ENCODE assay signal across 29 cellular contexts in genomic region chr5:24272735-24273134, GRCh38.
DNase-seq lines count a peak whose midpoint lies in the region; ATAC-seq and TF ChIP-seq lines count a peak whose summit lies in the region.
"Had no signal": no experiment of that assay in that cellular context is flagged by ENCODE, and none has a peak within 500 bp of the region (broad histone marks: within the 10 kb centered on the region; RNA-seq: fewer than 3 reads in every experiment).

No MANE protein-coding gene starts in this region.

- H3K9me3 Mint-ChIP-seq in activated naive CD8-positive, alpha-beta T cell treated with anti-CD3 and anti-CD28 coated beads for 36 hours = peaks cover 7% of the 10 kb centered on the region
- peaks cover 5% of the 10 kb centered on the region for H3K9me3 Mint-ChIP-seq in activated naive CD8-positive, alpha-beta T cell treated with anti-CD3 and anti-CD28 coated beads, Interleukin-2, amount 50 U/mL, for 24 hours
- peaks cover 5% of the 10 kb centered on the region; the same call in 1 of the 2 replicates for H3K9me3 Mint-ChIP-seq in WTC11

- H3K9me3 ChIP-seq in upper lobe of right lung = no peaks in the 10 kb centered on the region
- H3K9me3 ChIP-seq: BE2C, SJCRH30 had no signal

- DNase-seq in activated naive CD8-positive, alpha-beta T cell treated with anti-CD3 and anti-CD28 coated beads for 36 hours = no peak
- DNase-seq in activated naive CD8-positive, alpha-beta T cell treated with anti-CD3 and anti-CD28 coated beads, Interleukin-2, amount 50 U/mL, for 24 hours = no peak
- peak; percentile 65 for DNase-seq in OCI-M1 (lab: John Stamatoyannopoulos, UW)
- peak; percentile 13 for DNase-seq in inferior parietal cortex (ENCODE audit: extremely low spot score)
- DNase-seq in upper lobe of right lung = no peak
- DNase-seq in WTC11 (ENCODE audit: low spot score) = no peak
- DNase-seq in sciatic nerve (ENCODE audit: low spot score) = no peak
- DNase-seq in NCI-H82 treated with DMSO at 0.1 percent for 48 hours (lab: John Stamatoyannopoulos, UW; ENCODE audit: unreplicated experiment) = no peak
- DNase-seq: 8988T; ACHN; BE2C; EL; GDM1; GOT3; HCEC 1CT; IMR-90; NCI-H1048; NCI-H1417 treated with DMSO at 0.1 percent for 48 hours; NCI-H187; NCI-H2081 treated with DMSO at 0.1 percent for 48 hours; NCI-H2171 treated with DMSO at 0.1 percent for 48 hours; NCI-H345; NCI-H510A treated with DMSO at 0.1 percent for 48 hours; NK-92 treated with Interleukin-12 subunit alpha and Interleukin-12 subunit beta, amount 100 ng/mL, for 24 hours; PC-9; SJCRH30 had no signal

- H3K36me3 ChIP-seq in upper lobe of right lung = no peaks in the 10 kb centered on the region
- H3K36me3 ChIP-seq: BE2C, SJCRH30 had no signal

- CTCF ChIA-PET in WTC11 (lab: Charles Lee) = no interaction called here

- H3K4me1 Mint-ChIP-seq in activated naive CD8-positive, alpha-beta T cell treated with anti-CD3 and anti-CD28 coated beads for 36 hours = no peaks in the 10 kb centered on the region
- no peaks in the 10 kb centered on the region for H3K4me1 Mint-ChIP-seq in activated naive CD8-positive, alpha-beta T cell treated with anti-CD3 and anti-CD28 coated beads, Interleukin-2, amount 50 U/mL, for 24 hours
- no peaks in the 10 kb centered on the region for H3K4me1 Mint-ChIP-seq in WTC11
- H3K4me1 Mint-ChIP-seq: CD14-positive monocyte had no signal

- H3K27me3 ChIP-seq in upper lobe of right lung = no peaks in the 10 kb centered on the region
- H3K27me3 ChIP-seq: BE2C, SJCRH30 had no signal

- H3K4me1 ChIP-seq in upper lobe of right lung = no peaks in the 10 kb centered on the region
- H3K4me1 ChIP-seq: SJCRH30 had no signal

- intact Hi-C loops in upper lobe of right lung (cut with DNase I) = no loop called here
- intact Hi-C loops in sciatic nerve (cut with DNase I) = no loop called here

- no peaks in the 10 kb centered on the region for H3K27me3 Mint-ChIP-seq in activated naive CD8-positive, alpha-beta T cell treated with anti-CD3 and anti-CD28 coated beads for 36 hours
- H3K27me3 Mint-ChIP-seq in activated naive CD8-positive, alpha-beta T cell treated with anti-CD3 and anti-CD28 coated beads, Interleukin-2, amount 50 U/mL, for 24 hours = no peaks in the 10 kb centered on the region
- H3K27me3 Mint-ChIP-seq in WTC11 (ENCODE audit: low read depth) = no peaks in the 10 kb centered on the region

- no peak for TF ChIP-seq CTCF in upper lobe of right lung (IDR thresholded peaks at IDR 0.05)
- no peak for TF ChIP-seq CTCF in WTC11 (IDR thresholded peaks at IDR 0.05)

- H3K27ac ChIP-seq in upper lobe of right lung = no peak overlapping the region
- H3K27ac ChIP-seq: KMS-11, PC-9, SJCRH30 had no signal

- peak overlapping the region; percentile 26 for H3K27ac Mint-ChIP-seq in activated naive CD8-positive, alpha-beta T cell treated with anti-CD3 and anti-CD28 coated beads for 36 hours
- H3K27ac Mint-ChIP-seq in activated naive CD8-positive, alpha-beta T cell treated with anti-CD3 and anti-CD28 coated beads, Interleukin-2, amount 50 U/mL, for 24 hours = no peak overlapping the region
- no peak overlapping the region for H3K27ac Mint-ChIP-seq in WTC11
- H3K27ac Mint-ChIP-seq: CD14-positive monocyte had no signal

- ATAC-seq in activated naive CD8-positive, alpha-beta T cell treated with anti-CD3 and anti-CD28 coated beads, Interleukin-2, amount 50 U/mL, for 24 hours = no peak
- ATAC-seq in upper lobe of right lung (peak; percentile 16), WTC11 (no peak), sciatic nerve (no peak)
- ATAC-seq: Right ventricle myocardium inferior had no signal

- POLR2A ChIA-PET in WTC11 (lab: Charles Lee) = no interaction called here

- no peak overlapping the region for H3K4me3 ChIP-seq in upper lobe of right lung
- H3K4me3 ChIP-seq: PC-9, SJCRH30 had no signal

- no peaks in the 10 kb centered on the region for H3K36me3 Mint-ChIP-seq in activated naive CD8-positive, alpha-beta T cell treated with anti-CD3 and anti-CD28 coated beads for 36 hours
- H3K36me3 Mint-ChIP-seq in activated naive CD8-positive, alpha-beta T cell treated with anti-CD3 and anti-CD28 coated beads, Interleukin-2, amount 50 U/mL, for 24 hours (ENCODE audit: low read depth) = no peaks in the 10 kb centered on the region
- H3K36me3 Mint-ChIP-seq in WTC11 = no peaks in the 10 kb centered on the region
- H3K36me3 Mint-ChIP-seq: CD14-positive monocyte had no signal

- no peak overlapping the region for H3K4me3 Mint-ChIP-seq in activated naive CD8-positive, alpha-beta T cell treated with anti-CD3 and anti-CD28 coated beads for 36 hours
- H3K4me3 Mint-ChIP-seq in activated naive CD8-positive, alpha-beta T cell treated with anti-CD3 and anti-CD28 coated beads, Interleukin-2, amount 50 U/mL, for 24 hours = no peak overlapping the region
- no peak overlapping the region for H3K4me3 Mint-ChIP-seq in WTC11
- H3K4me3 Mint-ChIP-seq: CD14-positive monocyte had no signal

TF ChIP-seq in WTC11, 78 proteins besides CTCF, POLR2A, EP300 and RAD21 (continues in another document):
- TF ChIP-seq EMX1 (CRISPR knock-in tag; IDR thresholded peaks at IDR 0.05) = no peak
- TF ChIP-seq SP1 (CRISPR knock-in tag; conservative IDR thresholded peaks at IDR 0.05) = no peak
- TF ChIP-seq NFE2L1 (CRISPR knock-in tag; IDR thresholded peaks at IDR 0.05) = no peak
- no peak for TF ChIP-seq ZBTB43 (CRISPR knock-in tag; IDR thresholded peaks at IDR 0.05)
- no peak for TF ChIP-seq ZNF532 (CRISPR knock-in tag; IDR thresholded peaks at IDR 0.05; ENCODE audit: borderline replicate concordance)
- TF ChIP-seq PRDM15 (CRISPR knock-in tag; IDR thresholded peaks at IDR 0.05) = no peak
- TF ChIP-seq TCF7 (CRISPR knock-in tag; IDR thresholded peaks at IDR 0.05; ENCODE audit: low read depth) = no peak
- no peak for TF ChIP-seq TEAD1 (CRISPR knock-in tag; IDR thresholded peaks at IDR 0.05)
- TF ChIP-seq CREM (CRISPR knock-in tag; IDR thresholded peaks at IDR 0.05) = no peak
- TF ChIP-seq ATF1 (CRISPR knock-in tag; IDR thresholded peaks at IDR 0.05) = no peak

Comparison
In these comparisons a context has a peak if more than half of its experiments do, and no peak if none do; other contexts are left out.
1. DNase-seq: peak in OCI-M1 (single experiment) and inferior parietal cortex (single experiment); none in activated naive CD8-positive, alpha-beta T cell treated with anti-CD3 and anti-CD28 coated beads for 36 hours (single experiment), activated naive CD8-positive, alpha-beta T cell treated with anti-CD3 and anti-CD28 coated beads, Interleukin-2, amount 50 U/mL, for 24 hours (single experiment), upper lobe of right lung (single experiment), WTC11 (single experiment), sciatic nerve (single experiment) and NCI-H82 treated with DMSO at 0.1 percent for 48 hours (single experiment).